ENCODE assay signal across 20 cellular contexts in the genomic region with DNA sequence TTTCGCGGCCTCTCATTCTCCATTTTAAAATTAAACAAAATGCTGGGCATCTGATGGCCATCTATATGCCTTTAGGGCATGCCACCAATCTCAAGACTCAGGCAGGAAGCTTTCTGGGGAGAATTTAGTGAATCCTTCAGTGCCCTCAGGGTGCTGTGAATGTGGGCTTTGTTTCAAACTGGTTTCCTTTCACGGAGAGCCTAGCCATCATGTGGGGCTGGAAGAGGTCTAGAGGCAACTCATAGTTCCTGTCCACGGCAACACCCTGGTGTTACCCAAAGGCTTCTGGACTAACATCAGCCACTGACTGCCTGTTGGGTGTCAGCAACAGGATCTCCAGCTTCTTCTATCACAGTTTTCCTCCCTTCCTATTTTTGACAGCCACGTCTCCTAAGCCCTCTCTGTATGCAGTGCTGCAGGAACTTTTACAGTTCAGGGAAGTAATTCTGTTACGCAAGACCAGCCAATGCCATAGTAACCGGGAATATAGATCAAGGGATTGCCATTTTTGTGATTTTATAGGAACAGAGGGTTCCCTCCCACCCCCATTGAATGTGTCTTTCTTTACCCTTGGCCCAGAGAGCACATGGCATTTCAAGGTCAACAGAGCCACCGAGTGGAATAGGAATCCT. TPM values are rescaled to one million over a fixed set of nuclear protein-coding genes. Genes with fewer than 3 reads are reported as not detected.
A peak's percentile ranks its signal among the peaks of the same experiment; 100 is the strongest.
DNase-seq lines count a peak whose midpoint lies in the region; ATAC-seq, FAIRE-seq and TF ChIP-seq lines count a peak whose summit lies in the region.
"Had no signal": no experiment of that assay in that cellular context is flagged by ENCODE, and none has a peak within 500 bp of the region (broad histone marks: within the 10 kb centered on the region; RNA-seq: fewer than 3 reads in every experiment).

No MANE protein-coding gene starts in this region.

- no peaks in the 10 kb centered on the region for H3K9me3 Mint-ChIP-seq in endothelial cell (ENCODE audit: unreplicated experiment)

- H3K4me3 Mint-ChIP-seq in endothelial cell (ENCODE audit: unreplicated experiment), result peak overlapping the region; percentile 3
- H3K4me3 Mint-ChIP-seq: B cell; CD4-positive, CD25-positive, alpha-beta regulatory T cell; CD8-positive, alpha-beta memory T cell had no signal

- peaks cover 41% of the 10 kb centered on the region for H3K4me1 ChIP-seq in HepG2 (ENCODE audit: insufficient read depth, low read length)
- H3K4me1 ChIP-seq in right lobe of liver, result peaks cover 0 to 28% (median 0%) of the 10 kb centered on the region in 4 donors
- H3K4me1 ChIP-seq: BLaER1 treated with 17β-estradiol and CSF1 and Interleukin-3, amounts not matched to agents 10 nM and 100 nM; HAP-1 had no signal

- POLR2A ChIA-PET in HepG2 (lab: Yijun Ruan, JAX), result no interaction called here

- peak overlapping the region; percentile 67 for H2AFZ ChIP-seq in HepG2 (ENCODE audit: low read length)

- peak; percentile 36 for TF ChIP-seq CTCF in HepG2 (CRISPR knock-in tag; IDR thresholded peaks at IDR 0.05)
- no peak for TF ChIP-seq CTCF in right lobe of liver (IDR thresholded peaks at IDR 0.05)
- no peak for TF ChIP-seq CTCF in endothelial cell (IDR thresholded peaks at IDR 0.05; ENCODE audit: unreplicated experiment)

- in situ Hi-C loops in HepG2 (cut with HindIII; ENCODE audit: extremely low pct_ligation_motif_present, low pct_unique_long_range_greater_than_20kb), result no loop called here
- in situ Hi-C loops in SK-MEL-5 (cut with HindIII; ENCODE audit: low pct_unique_long_range_greater_than_20kb, low sequenced_read_pairs), result no loop called here

- H3K36me3 Mint-ChIP-seq in endothelial cell (ENCODE audit: low read depth, unreplicated experiment), result peaks cover 6% of the 10 kb centered on the region
- H3K36me3 Mint-ChIP-seq: CD4-positive, CD25-positive, alpha-beta regulatory T cell had no signal

- H3K36me3 ChIP-seq in HepG2 (replicated peaks in 1 of 2; ENCODE audit: control insufficient read depth in 1 of 2, insufficient read depth in 2 of 2, low read length in 2 of 2), result no peaks in the 10 kb centered on the region
- no peaks in the 10 kb centered on the region for H3K36me3 ChIP-seq in right lobe of liver
- H3K36me3 ChIP-seq: HAP-1 had no signal

- intact Hi-C loops in HepG2 (cut with micrococcal nuclease; ENCODE audit: unreplicated experiment), result no loop called here
- intact Hi-C loops in right lobe of liver (cut with DNase I), result no loop called here

- no TSS peak for BruUV-seq in HepG2 (replicated peaks; lab: Mats Ljungman, UMichigan)

- no peak for TF ChIP-seq EP300 in HepG2 (IDR thresholded peaks at IDR 0.05; ENCODE audit: low read depth in 2 of 2, low read length in 2 of 2)
- no peak for TF ChIP-seq EP300 in HepG2 (CRISPR knock-in tag; IDR thresholded peaks at IDR 0.05; ENCODE audit: borderline replicate concordance)

- TF ChIP-seq POLR2A in HepG2 (IDR thresholded peaks at IDR 0.05; ENCODE audit: insufficient read depth in 1 of 2, low read depth in 2 of 2, low read length in 2 of 2) (no peak), right lobe of liver (IDR thresholded peaks at IDR 0.05) (no peak)

- DNase-seq in HepG2 (ENCODE audit: low spot score) (no peak), right lobe of liver (no peak), SK-MEL-5 (ENCODE audit: low read depth, low spot score) (peak; percentile 81), endothelial cell (ENCODE audit: low spot score) (no peak), NCI-H446 treated with DMSO at 0.1 percent for 48 hours (lab: John Stamatoyannopoulos, UW) (no peak)
- DNase-seq: 8988T; CD4-positive, CD25-positive, alpha-beta regulatory T cell; CD8-positive, alpha-beta memory T cell; COR-L47; DMS 273 treated with DMSO at 0.1 percent for 48 hours; DMS53; DND-41; EL had no signal

- FAIRE-seq in HepG2 (lab: Jason Lieb, UNC), result no peak
- FAIRE-seq: GM12878 had no signal

- no peak overlapping the region for H3K27ac Mint-ChIP-seq in endothelial cell (ENCODE audit: unreplicated experiment)
- H3K27ac Mint-ChIP-seq: B cell, IgD-negative memory B cell had no signal

- H3K4me3 ChIP-seq in HepG2 (replicated peaks in 1 of 3; ENCODE audit: insufficient read depth in 1 of 3, low read depth in 2 of 3, low read length in 3 of 3), result peak overlapping the region in 1 of 3 experiments; percentile 14; a peak in 1 of 6 replicates
- no peak overlapping the region for H3K4me3 ChIP-seq in right lobe of liver
- H3K4me3 ChIP-seq: BLaER1 treated with 17β-estradiol and CSF1 and Interleukin-3, amounts not matched to agents 10 nM and 100 nM; GM12878; HAP-1 had no signal

- TF ChIP-seq RAD21 in HepG2 (CRISPR knock-in tag; IDR thresholded peaks at IDR 0.05), result no peak

- peak overlapping the region; percentile 70 for H3K4me2 ChIP-seq in HepG2 (ENCODE audit: low read depth, low read length)
- H3K4me2 ChIP-seq: BLaER1 treated with 17β-estradiol and CSF1 and Interleukin-3, amounts not matched to agents 10 nM and 100 nM had no signal

- CTCF ChIA-PET in HepG2 (lab: Yijun Ruan, JAX; ENCODE audit: low intra/inter-chr PET ratio, low total read pairs), result no interaction called here

- no peak overlapping the region for H3K9ac ChIP-seq in HepG2 (ENCODE audit: insufficient read depth, low read depth, low read length)
- H3K9ac ChIP-seq: BLaER1 treated with 17β-estradiol and CSF1 and Interleukin-3, amounts not matched to agents 10 nM and 100 nM had no signal

- ATAC-seq in HepG2, result peak; percentile 52
- ATAC-seq in right lobe of liver, result no peak
- ATAC-seq in GM21576 (IDR thresholded peaks at IDR 0.05; ENCODE audit: unreplicated experiment), result no peak
- ATAC-seq in HG02870 (IDR thresholded peaks at IDR 0.05; ENCODE audit: unreplicated experiment), result no peak
- ATAC-seq: GM12878 had no signal

- no peaks in the 10 kb centered on the region for H3K79me2 ChIP-seq in HepG2 (ENCODE audit: insufficient read depth, low read length)

- H4K20me1 ChIP-seq in HepG2 (ENCODE audit: insufficient read depth, low read length), result no peaks in the 10 kb centered on the region
- H4K20me1 ChIP-seq: BLaER1 treated with 17β-estradiol and CSF1 and Interleukin-3, amounts not matched to agents 10 nM and 100 nM had no signal

- no peak overlapping the region for H3K27ac ChIP-seq in HepG2 (ENCODE audit: extremely low read length, insufficient read depth, low read length)
- no peak overlapping the region for H3K27ac ChIP-seq in right lobe of liver
- H3K27ac ChIP-seq: BLaER1 treated with 17β-estradiol and CSF1 and Interleukin-3, amounts not matched to agents 10 nM and 100 nM had no signal

- no peaks in the 10 kb centered on the region for H3K4me1 Mint-ChIP-seq in endothelial cell (ENCODE audit: unreplicated experiment)
- H3K4me1 Mint-ChIP-seq: B cell; CD4-positive, CD25-positive, alpha-beta regulatory T cell; CD8-positive, alpha-beta memory T cell; IgD-negative memory B cell had no signal

- H3K27me3 Mint-ChIP-seq in endothelial cell (ENCODE audit: unreplicated experiment), result no peaks in the 10 kb centered on the region

- H3K9me3 ChIP-seq in HepG2 (ENCODE audit: low read length) (peaks cover 19% of the 10 kb centered on the region), right lobe of liver (peaks cover 0 to 8% (median 5%) of the 10 kb centered on the region in 4 donors)

- H3K27me3 ChIP-seq in HepG2 (ENCODE audit: control insufficient read depth in 1 of 2, insufficient read depth in 2 of 2, low read length in 2 of 2) (peaks cover 0 to 7% of the 10 kb centered on the region in 2 experiments; a peak in 1 of 5 replicates), right lobe of liver (no peaks in the 10 kb centered on the region)
- H3K27me3 ChIP-seq: BLaER1 treated with 17β-estradiol and CSF1 and Interleukin-3, amounts not matched to agents 10 nM and 100 nM had no signal

- WGBS in HepG2 (ENCODE audit: low lambda C conversion rate), result 35% methylated on average over 8 of the region's 8 CpGs
- WGBS in right lobe of liver (ENCODE audit: insufficient coverage, low coverage, low lambda C conversion rate, missing lambda C conversion rate), result 72% methylated on average over 8 of the region's 8 CpGs

RNA-seq across cellular contexts. Expression of gene WDR33, which starts 7.9 kb away (rescaled TPM):
- total RNA-seq in HepG2 (2016; rRNA removed; fragmentation: Illumina TruSeq; extraction: Trizol) (78.2 and 125 TPM in 2 replicates), right lobe of liver (10 to 100 TPM; 15.6 to 38.3 (median 28.0) TPM), endothelial cell (ENCODE audit: unreplicated experiment) (52.1 TPM)
- 29.3 and 31.3 TPM in 2 replicates for total RNA-seq in HepG2 (2016; cell fraction: cytosol; rRNA removed; fragmentation: Illumina TruSeq; extraction: Trizol; ENCODE audit: low read depth)
- 75.2 and 121 TPM in 2 replicates for total RNA-seq in HepG2 (2016; cell fraction: insoluble cytoplasmic fraction; rRNA removed; fragmentation: Illumina TruSeq; extraction: Trizol)
- 44.0 and 44.1 TPM in 2 replicates for total RNA-seq in HepG2 (2016; cell fraction: membrane; rRNA removed; fragmentation: Illumina TruSeq; extraction: Trizol)
- 116 and 120 TPM in 2 replicates for total RNA-seq in HepG2 (2016; cell fraction: nucleus; rRNA removed; fragmentation: Illumina TruSeq; extraction: Trizol)
- 44.5 and 54.9 TPM in 2 replicates for polyA plus RNA-seq in HepG2 (2011; rRNA removed)
- polyA plus RNA-seq in HepG2 (2011; cell fraction: cytosol; rRNA removed), result 21.2 and 32.4 TPM in 2 replicates
- polyA plus RNA-seq in HepG2 (2011; cell fraction: nucleus; rRNA removed), result 28.0 and 34.3 TPM in 2 replicates
- polyA plus RNA-seq in HepG2 (2012), result 37.7 and 54.6 TPM in 2 replicates
- polyA plus RNA-seq in HepG2 (2016; cell fraction: cytosol; fragmentation: Illumina TruSeq; extraction: Trizol; ENCODE audit: low read depth), result 19.8 and 20.7 TPM in 2 replicates
- polyA plus RNA-seq in HepG2 (2016; cell fraction: insoluble cytoplasmic fraction; fragmentation: Illumina TruSeq; extraction: Trizol; ENCODE audit: low read depth), result 83.7 and 90.3 TPM in 2 replicates
- polyA plus RNA-seq in HepG2 (2016; cell fraction: membrane; fragmentation: Illumina TruSeq; extraction: Trizol; ENCODE audit: low read depth), result 26.7 and 27.0 TPM in 2 replicates
- polyA plus RNA-seq in HepG2 (2016; cell fraction: nucleus; fragmentation: Illumina TruSeq; extraction: Trizol; ENCODE audit: insufficient read depth, low read depth), result 48.5 and 54.4 TPM in 2 replicates
- 27.8 and 38.2 TPM in 2 replicates for polyA minus RNA-seq in HepG2 (2011; rRNA and poly(A)+ RNA removed; ENCODE audit: low replicate concordance)
- polyA minus RNA-seq in HepG2 (2011; cell fraction: cytosol; rRNA and poly(A)+ RNA removed), result 44.9 and 48.5 TPM in 2 replicates
- polyA minus RNA-seq in HepG2 (2011; cell fraction: nucleus; rRNA and poly(A)+ RNA removed), result 188 and 197 TPM in 2 replicates
- total RNA-seq in SK-MEL-5 (2014; rRNA removed; shearing (Covaris generic)), result 25.1 and 27.3 TPM in 2 replicates
- polyA plus RNA-seq in SK-MEL-5 (2015; cell fraction: cytosol; rRNA removed), result 15.7 and 16.1 TPM in 2 replicates
- 36.3 and 38.2 TPM in 2 replicates for polyA plus RNA-seq in SK-MEL-5 (2015; cell fraction: nucleus; rRNA removed)

RNA-seq across cellular contexts. Expression of gene POLR2D, which starts 39.0 kb away (rescaled TPM):
- 46.8 and 73.9 TPM in 2 replicates for total RNA-seq in HepG2 (2016; rRNA removed; fragmentation: Illumina TruSeq; extraction: Trizol)
- total RNA-seq in HepG2 (2016; cell fraction: cytosol; rRNA removed; fragmentation: Illumina TruSeq; extraction: Trizol; ENCODE audit: low read depth), result 12.6 and 14.2 TPM in 2 replicates
- 48.2 and 65.2 TPM in 2 replicates for total RNA-seq in HepG2 (2016; cell fraction: insoluble cytoplasmic fraction; rRNA removed; fragmentation: Illumina TruSeq; extraction: Trizol)
- 60.9 and 67.5 TPM in 2 replicates for total RNA-seq in HepG2 (2016; cell fraction: membrane; rRNA removed; fragmentation: Illumina TruSeq; extraction: Trizol)
- total RNA-seq in HepG2 (2016; cell fraction: nucleus; rRNA removed; fragmentation: Illumina TruSeq; extraction: Trizol), result 22.2 and 26.9 TPM in 2 replicates
- polyA plus RNA-seq in HepG2 (2011; rRNA removed), result 22.3 and 26.9 TPM in 2 replicates
- 16.3 and 24.5 TPM in 2 replicates for polyA plus RNA-seq in HepG2 (2011; cell fraction: cytosol; rRNA removed)
- 8.2 and 10.7 TPM in 2 replicates for polyA plus RNA-seq in HepG2 (2011; cell fraction: nucleus; rRNA removed)
- polyA plus RNA-seq in HepG2 (2012), result 46.9 and 47.5 TPM in 2 replicates
- 27.4 and 35.8 TPM in 2 replicates for polyA plus RNA-seq in HepG2 (2016; cell fraction: cytosol; fragmentation: Illumina TruSeq; extraction: Trizol; ENCODE audit: low read depth)
- 84.9 and 88.7 TPM in 2 replicates for polyA plus RNA-seq in HepG2 (2016; cell fraction: insoluble cytoplasmic fraction; fragmentation: Illumina TruSeq; extraction: Trizol; ENCODE audit: low read depth)
- polyA plus RNA-seq in HepG2 (2016; cell fraction: membrane; fragmentation: Illumina TruSeq; extraction: Trizol; ENCODE audit: low read depth), result 69.2 and 75.1 TPM in 2 replicates
- 54.7 and 59.0 TPM in 2 replicates for polyA plus RNA-seq in HepG2 (2016; cell fraction: nucleus; fragmentation: Illumina TruSeq; extraction: Trizol; ENCODE audit: insufficient read depth, low read depth)
- polyA minus RNA-seq in HepG2 (2011; rRNA and poly(A)+ RNA removed; ENCODE audit: low replicate concordance), result 19.8 and 24.2 TPM in 2 replicates
- polyA minus RNA-seq in HepG2 (2011; cell fraction: cytosol; rRNA and poly(A)+ RNA removed), result 14.4 and 17.2 TPM in 2 replicates
- 12.0 and 12.3 TPM in 2 replicates for polyA minus RNA-seq in HepG2 (2011; cell fraction: nucleus; rRNA and poly(A)+ RNA removed)
- 10 to 100 TPM; 10.1 to 21.5 (median 15.5) TPM for total RNA-seq in right lobe of liver
- total RNA-seq in SK-MEL-5 (2014; rRNA removed; shearing (Covaris generic)), result 19.6 TPM in 2 replicates
- polyA plus RNA-seq in SK-MEL-5 (2015; cell fraction: cytosol; rRNA removed), result 26.4 and 31.4 TPM in 2 replicates
- 21.0 and 24.3 TPM in 2 replicates for polyA plus RNA-seq in SK-MEL-5 (2015; cell fraction: nucleus; rRNA removed)
- 24.4 TPM for total RNA-seq in endothelial cell (ENCODE audit: unreplicated experiment)
